Comparison of ENCODE assay signal across 1 cellular context in the genomic region with DNA sequence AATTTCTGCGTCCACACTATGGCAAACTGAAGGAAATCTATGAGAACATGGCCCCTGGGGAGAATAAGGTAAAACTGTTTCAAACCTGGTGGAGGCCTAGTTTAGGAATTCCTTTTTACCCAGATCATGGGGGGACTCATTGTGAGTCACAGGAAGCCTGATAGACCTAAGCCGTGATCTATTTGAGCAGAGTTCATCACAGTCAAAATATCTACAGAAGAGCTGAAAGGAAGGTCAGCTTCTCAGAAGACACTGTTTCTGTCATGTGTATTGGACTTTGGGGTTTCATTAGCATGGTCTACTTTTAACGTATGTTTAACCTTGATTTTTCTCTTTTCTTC.
TF ChIP-seq lines count a peak whose summit lies in the region.

No MANE protein-coding gene starts in this region.

TF ChIP-seq in SK-N-SH, 30 proteins besides CTCF, POLR2A, EP300 and RAD21 (continued from another document):
- TF ChIP-seq SMC3 (IDR thresholded peaks at IDR 0.05; ENCODE audit: low read depth, low read length) (no peak), POLR2AphosphoS5 (IDR thresholded peaks at IDR 0.05; ENCODE audit: low read depth, low read length) (peak; percentile 30; the same call in 1 of the 2 replicates), JUND (IDR thresholded peaks at IDR 0.05) (peak; percentile 46), PBX3 (IDR thresholded peaks at IDR 0.05) (no peak)
